ENCODE assay signal across 8 cellular contexts in genomic region chr11:71977743-71978418, GRCh38. TPM values are rescaled to one million over a fixed set of nuclear protein-coding genes. Genes with fewer than 3 reads are reported as not detected.
DNase-seq lines count a peak whose midpoint lies in the region; ATAC-seq, FAIRE-seq and TF ChIP-seq lines count a peak whose summit lies in the region.

No MANE protein-coding gene starts in this region.

- no peaks in the 10 kb centered on the region for H3K27me3 ChIP-seq in Panc1 (ENCODE audit: control insufficient read depth, insufficient read depth, low read length)

- no peaks in the 10 kb centered on the region for H3K9me3 Mint-ChIP-seq in activated naive CD4-positive, alpha-beta T cell treated with anti-CD3 and anti-CD28 coated beads for 36 hours
- H3K9me3 Mint-ChIP-seq in glutamatergic neuron (ENCODE audit: unreplicated experiment), result no peaks in the 10 kb centered on the region

- intact Hi-C loops in Panc1 (cut with micrococcal nuclease; ENCODE audit: unreplicated experiment), result no loop called here
- intact Hi-C loops in activated naive CD4-positive, alpha-beta T cell treated with anti-CD3 and anti-CD28 coated beads for 36 hours (cut with micrococcal nuclease), result loop anchor here (1.0 to 5.0 kb wide), 4 partner anchors 114 to 454 kb away; partner anchors contain the start of gene CLPB

- peaks cover 4% of the 10 kb centered on the region; the same call in 1 of the 2 replicates for H3K36me3 ChIP-seq in Panc1 (ENCODE audit: control insufficient read depth, insufficient read depth, low read length)

- in situ Hi-C loops in Panc1 (cut with HindIII; ENCODE audit: low pct_unique_long_range_greater_than_20kb, low sequenced_read_pairs), result no loop called here

- no peak overlapping the region for H3K27ac ChIP-seq in Panc1 (ENCODE audit: low read length)

- no peaks in the 10 kb centered on the region for H3K4me1 Mint-ChIP-seq in activated naive CD4-positive, alpha-beta T cell treated with anti-CD3 and anti-CD28 coated beads for 36 hours (ENCODE audit: low read depth)
- peaks cover 3% of the 10 kb centered on the region for H3K4me1 Mint-ChIP-seq in glutamatergic neuron (ENCODE audit: low read depth, unreplicated experiment)

- BruUV-seq in Panc1 (replicated peaks; lab: Mats Ljungman, UMichigan), result no TSS peak

- no peaks in the 10 kb centered on the region for H3K27me3 Mint-ChIP-seq in activated naive CD4-positive, alpha-beta T cell treated with anti-CD3 and anti-CD28 coated beads for 36 hours (ENCODE audit: low read depth)
- H3K27me3 Mint-ChIP-seq in glutamatergic neuron (ENCODE audit: unreplicated experiment), result no peaks in the 10 kb centered on the region

- no peak overlapping the region for H3K4me3 Mint-ChIP-seq in activated naive CD4-positive, alpha-beta T cell treated with anti-CD3 and anti-CD28 coated beads for 36 hours
- no peak overlapping the region for H3K4me3 Mint-ChIP-seq in glutamatergic neuron (ENCODE audit: unreplicated experiment)

- H3K9me3 ChIP-seq in Panc1 (ENCODE audit: control insufficient read depth, insufficient read depth, low read depth, low read length), result no peaks in the 10 kb centered on the region

- DNase-seq in D721Med (ENCODE audit: insufficient read length, low spot score) (no peak), Panc1 (ENCODE audit: low read depth, low spot score) (peak; percentile 35), glutamatergic neuron (no peak), putamen (ENCODE audit: low spot score) (peak; percentile 48)
- DNase-seq in activated naive CD4-positive, alpha-beta T cell treated with anti-CD3 and anti-CD28 coated beads for 36 hours, result peak; percentile 72

- TF ChIP-seq CTCF in D721Med (IDR thresholded peaks at IDR 0.05; ENCODE audit: insufficient read depth, missing control alignments) (peak; percentile 80), Panc1 (IDR thresholded peaks at IDR 0.05) (peak; percentile 89), glutamatergic neuron (IDR thresholded peaks at IDR 0.05; ENCODE audit: partially characterized antibody, unreplicated experiment) (peak; percentile 68)

- peaks cover 7% of the 10 kb centered on the region for H3K36me3 Mint-ChIP-seq in activated naive CD4-positive, alpha-beta T cell treated with anti-CD3 and anti-CD28 coated beads for 36 hours (ENCODE audit: low read depth)
- H3K36me3 Mint-ChIP-seq in glutamatergic neuron (ENCODE audit: unreplicated experiment), result no peaks in the 10 kb centered on the region

- no peak overlapping the region for H3K4me3 ChIP-seq in Panc1 (ENCODE audit: low read depth in 2 of 2, low read length in 2 of 2)

- POLR2A ChIA-PET in Panc1 (lab: Charles Lee), result no interaction called here

- H3K27ac Mint-ChIP-seq in activated naive CD4-positive, alpha-beta T cell treated with anti-CD3 and anti-CD28 coated beads for 36 hours, result no peak overlapping the region
- no peak overlapping the region for H3K27ac Mint-ChIP-seq in glutamatergic neuron (ENCODE audit: unreplicated experiment)

- ATAC-seq in HG02798 (IDR thresholded peaks at IDR 0.05; ENCODE audit: poor library complexity, unreplicated experiment) (peak; percentile 46), Panc1 (peak; percentile 85), HG03457 (IDR thresholded peaks at IDR 0.05; ENCODE audit: unreplicated experiment) (no peak), GM18870 (IDR thresholded peaks at IDR 0.05; ENCODE audit: unreplicated experiment) (no peak)

- CTCF ChIA-PET in Panc1 (lab: Charles Lee), result interaction anchor here (0.5 to 1.3 kb wide), 10 partner anchors 8 to 453 kb away, joined by 3 to 5 read pairs (median 3); no protein-coding TSS in a partner anchor
- CTCF ChIA-PET in activated naive CD4-positive, alpha-beta T cell treated with anti-CD3 and anti-CD28 coated beads for 36 hours (lab: Charles Lee), result interaction anchor here (0.5 to 3.8 kb wide), 28 partner anchors 9 to 453 kb away, joined by 3 to 29 read pairs (median 6); partner anchors contain the start of genes IL18BP and XNDC1N

- FAIRE-seq in D721Med (lab: Jason Lieb, UNC), result no peak

- H3K4me1 ChIP-seq in Panc1 (ENCODE audit: control insufficient read depth, insufficient read depth, low read length), result no peaks in the 10 kb centered on the region

RNA-seq across cellular contexts. Expression of gene IL18BP, which starts 20.8 kb away (rescaled TPM):
- total RNA-seq in Panc1 (2021; ENCODE audit: unreplicated experiment) (18.2 TPM), glutamatergic neuron (ENCODE audit: unreplicated experiment) (13.1 TPM)
- 7.9 TPM for polyA plus RNA-seq in Panc1 (2012; ENCODE audit: insufficient read length)
- 1 to 10 TPM; 4.1 to 5.4 TPM for total RNA-seq in activated naive CD4-positive, alpha-beta T cell treated with anti-CD3 and anti-CD28 coated beads for 36 hours

RNA-seq across cellular contexts. Expression of gene RNF121, which starts 49.0 kb away (rescaled TPM):
- 69.6 TPM for total RNA-seq in Panc1 (2021; ENCODE audit: unreplicated experiment)
- 62.4 TPM for polyA plus RNA-seq in Panc1 (2012; ENCODE audit: insufficient read length)
- total RNA-seq in activated naive CD4-positive, alpha-beta T cell treated with anti-CD3 and anti-CD28 coated beads for 36 hours, result 10 to 100 TPM; 15.4 to 16.8 TPM
- 40.4 TPM for total RNA-seq in glutamatergic neuron (ENCODE audit: unreplicated experiment)

RNA-seq across cellular contexts. Expression of gene XNDC1N, which starts 49.5 kb away (rescaled TPM):
- 11.5 TPM for total RNA-seq in Panc1 (2021; ENCODE audit: unreplicated experiment)
- 3.2 TPM for polyA plus RNA-seq in Panc1 (2012; ENCODE audit: insufficient read length)
- total RNA-seq in activated naive CD4-positive, alpha-beta T cell treated with anti-CD3 and anti-CD28 coated beads for 36 hours, result 10 to 100 TPM; 14.2 to 16.4 TPM
- 7.6 TPM for total RNA-seq in glutamatergic neuron (ENCODE audit: unreplicated experiment)

Comparison
In these comparisons a context has a peak if more than half of its experiments do, and no peak if none do; other contexts are left out.
1. DNase-seq: peak in Panc1 (single experiment), activated naive CD4-positive, alpha-beta T cell treated with anti-CD3 and anti-CD28 coated beads for 36 hours (single experiment) and putamen (single experiment); none in D721Med (single experiment) and glutamatergic neuron (single experiment).
2. ATAC-seq: peak in HG02798 (single experiment) and Panc1 (single experiment); none in HG03457 (single experiment) and GM18870 (single experiment).
3. Peak in every context shown above with its lines, with median percentiles within 50 percentile points of each other: CTCF ChIP-seq.